1 cellular context compared by ENCODE assay signal in the genomic region with DNA sequence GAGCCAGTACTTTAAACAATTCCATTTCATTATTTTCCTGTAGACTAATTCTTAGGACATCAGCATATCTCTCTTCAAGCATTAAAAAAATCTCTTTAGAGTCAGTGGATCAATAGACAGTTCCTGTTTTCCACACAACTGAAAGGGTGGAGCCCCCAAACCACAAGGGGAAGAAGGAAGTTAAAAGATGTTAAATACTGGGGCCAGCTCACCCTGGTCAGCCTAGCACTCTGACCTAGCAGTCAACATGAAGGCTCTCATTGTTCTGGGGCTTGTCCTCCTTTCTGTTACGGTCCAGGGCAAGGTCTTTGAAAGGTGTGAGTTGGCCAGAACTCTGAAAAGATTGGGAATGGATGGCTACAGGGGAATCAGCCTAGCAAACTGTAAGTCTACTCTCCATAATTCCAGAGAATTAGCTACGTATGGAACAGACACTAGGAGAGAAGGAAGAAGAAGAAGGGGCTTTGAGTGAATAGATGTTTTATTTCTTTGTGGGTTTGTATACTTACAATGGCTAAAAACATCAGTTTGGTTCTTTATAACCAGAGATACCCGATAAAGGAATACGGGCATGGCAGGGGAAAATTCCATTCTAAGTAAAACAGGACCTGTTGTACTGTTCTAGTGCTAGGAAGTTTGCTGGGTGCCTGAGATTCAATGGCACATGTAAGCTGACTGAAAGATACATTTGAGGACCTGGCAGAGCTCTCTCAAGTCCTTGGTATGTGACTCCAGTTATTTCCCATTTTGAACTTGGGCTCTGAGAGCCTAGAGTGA.
TF ChIP-seq lines count a peak whose summit lies in the region.

A gene (plus strand): TSS at position 220 of the 777 bp plus-strand sequence. CDS start 28 bp downstream, at position 248.

TF ChIP-seq in K562, 482 proteins besides CTCF, POLR2A, EP300 and RAD21:
- TF ChIP-seq CXXC5 (CRISPR knock-in tag; IDR thresholded peaks at IDR 0.05): no peak
- TF ChIP-seq MTA3 (IDR thresholded peaks at IDR 0.05; ENCODE audit: borderline replicate concordance): 0 out of 2 replicates have a peak, but pooled peaks have one; percentile 33
- no peak for TF ChIP-seq PTBP1 (IDR thresholded peaks at IDR 0.05; ENCODE audit: low read depth, low read length)
- TF ChIP-seq, protein P1, sequence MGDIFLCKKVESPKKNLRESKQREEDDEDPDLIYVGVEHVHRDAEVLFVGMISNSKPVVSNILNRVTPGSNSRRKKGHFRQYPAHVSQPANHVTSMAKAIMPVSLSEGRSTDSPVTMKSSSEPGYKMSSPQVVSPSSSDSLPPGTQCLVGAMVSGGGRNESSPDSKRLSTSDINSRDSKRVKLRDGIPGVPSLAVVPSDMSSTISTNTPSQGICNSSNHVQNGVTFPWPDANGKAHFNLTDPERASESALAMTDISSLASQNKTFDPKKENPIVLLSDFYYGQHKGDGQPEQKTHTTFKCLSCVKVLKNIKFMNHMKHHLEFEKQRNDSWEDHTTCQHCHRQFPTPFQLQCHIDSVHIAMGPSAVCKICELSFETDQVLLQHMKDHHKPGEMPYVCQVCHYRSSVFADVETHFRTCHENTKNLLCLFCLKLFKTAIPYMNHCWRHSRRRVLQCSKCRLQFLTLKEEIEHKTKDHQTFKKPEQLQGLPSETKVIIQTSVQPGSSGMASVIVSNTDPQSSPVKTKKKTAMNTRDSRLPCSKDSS (IDR thresholded peaks at IDR 0.05; ENCODE audit: low read depth, partially characterized antibody): no peak
- TF ChIP-seq TAF1 (IDR thresholded peaks at IDR 0.05; ENCODE audit: control insufficient read depth, extremely low read depth, insufficient read depth, low read length, severe bottlenecking): peak; percentile 19
- TF ChIP-seq RCOR1 (IDR thresholded peaks at IDR 0.05; ENCODE audit: borderline replicate concordance in 1 of 2, low read depth in 2 of 2, low read length in 2 of 2): 0 out of 4 replicates have a peak, but pooled peaks of 1 of the 2 experiments have one; percentile 51
- TF ChIP-seq SUPT5H (IDR thresholded peaks at IDR 0.05): no peak
- TF ChIP-seq KDM1A (IDR thresholded peaks at IDR 0.05): 0 out of 4 replicates have a peak, but pooled peaks of 1 of the 2 experiments have one; percentile 7
- TF ChIP-seq ZNF384 (IDR thresholded peaks at IDR 0.05; ENCODE audit: low read depth, low read length): peak; percentile 52
- TF ChIP-seq HDAC1 (IDR thresholded peaks at IDR 0.05): no peak
- TF ChIP-seq KDM5B (IDR thresholded peaks at IDR 0.05; ENCODE audit: insufficient replicate concordance, low read depth, low read length): peak; percentile 82
- peak; percentile 42; the same call in 1 of the 2 replicates for TF ChIP-seq ESRRA (IDR thresholded peaks at IDR 0.05; ENCODE audit: borderline replicate concordance, low read depth)
- peak in 1 of 2 experiments; percentile 36; a peak in 1 of 4 replicates for TF ChIP-seq MAZ (CRISPR knock-in tag; conservative IDR thresholded peaks at IDR 0.05 in 1 of 2, IDR thresholded peaks at IDR 0.05 in 1 of 2)
- peak; percentile 56; the same call in 1 of the 2 replicates for TF ChIP-seq PHF8 (IDR thresholded peaks at IDR 0.05; ENCODE audit: borderline replicate concordance, low read length)
- TF ChIP-seq TCF3 (CRISPR knock-in tag; IDR thresholded peaks at IDR 0.05): peak; percentile 11; the same call in 1 of the 2 replicates
- peak; percentile 48; the same call in 1 of the 2 replicates for TF ChIP-seq BRD4 (IDR thresholded peaks at IDR 0.05)
- TF ChIP-seq, protein P2, sequence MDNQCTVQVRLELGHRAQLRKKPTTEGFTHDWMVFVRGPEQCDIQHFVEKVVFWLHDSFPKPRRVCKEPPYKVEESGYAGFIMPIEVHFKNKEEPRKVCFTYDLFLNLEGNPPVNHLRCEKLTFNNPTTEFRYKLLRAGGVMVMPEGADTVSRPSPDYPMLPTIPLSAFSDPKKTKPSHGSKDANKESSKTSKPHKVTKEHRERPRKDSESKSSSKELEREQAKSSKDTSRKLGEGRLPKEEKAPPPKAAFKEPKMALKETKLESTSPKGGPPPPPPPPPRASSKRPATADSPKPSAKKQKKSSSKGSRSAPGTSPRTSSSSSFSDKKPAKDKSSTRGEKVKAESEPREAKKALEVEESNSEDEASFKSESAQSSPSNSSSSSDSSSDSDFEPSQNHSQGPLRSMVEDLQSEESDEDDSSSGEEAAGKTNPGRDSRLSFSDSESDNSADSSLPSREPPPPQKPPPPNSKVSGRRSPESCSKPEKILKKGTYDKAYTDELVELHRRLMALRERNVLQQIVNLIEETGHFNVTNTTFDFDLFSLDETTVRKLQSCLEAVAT (IDR thresholded peaks at IDR 0.05): no peak
- TF ChIP-seq, protein P3, sequence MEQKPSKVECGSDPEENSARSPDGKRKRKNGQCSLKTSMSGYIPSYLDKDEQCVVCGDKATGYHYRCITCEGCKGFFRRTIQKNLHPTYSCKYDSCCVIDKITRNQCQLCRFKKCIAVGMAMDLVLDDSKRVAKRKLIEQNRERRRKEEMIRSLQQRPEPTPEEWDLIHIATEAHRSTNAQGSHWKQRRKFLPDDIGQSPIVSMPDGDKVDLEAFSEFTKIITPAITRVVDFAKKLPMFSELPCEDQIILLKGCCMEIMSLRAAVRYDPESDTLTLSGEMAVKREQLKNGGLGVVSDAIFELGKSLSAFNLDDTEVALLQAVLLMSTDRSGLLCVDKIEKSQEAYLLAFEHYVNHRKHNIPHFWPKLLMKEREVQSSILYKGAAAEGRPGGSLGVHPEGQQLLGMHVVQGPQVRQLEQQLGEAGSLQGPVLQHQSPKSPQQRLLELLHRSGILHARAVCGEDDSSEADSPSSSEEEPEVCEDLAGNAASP (IDR thresholded peaks at IDR 0.05): no peak
- TF ChIP-seq LCOR (CRISPR knock-in tag; IDR thresholded peaks at IDR 0.05): 0 out of 2 replicates have a peak, but pooled peaks have one; percentile 42
- 0 out of 2 replicates have a peak, but pooled peaks have one; percentile 20 for TF ChIP-seq EP400 (IDR thresholded peaks at IDR 0.05)
- no peak for TF ChIP-seq TAL1 (IDR thresholded peaks at IDR 0.05)
- no peak for TF ChIP-seq CBX5 (IDR thresholded peaks at IDR 0.05; ENCODE audit: borderline replicate concordance, low read depth)
- TF ChIP-seq TAF7 (tag; IDR thresholded peaks at IDR 0.05): no peak
- TF ChIP-seq HNRNPUL1 (IDR thresholded peaks at IDR 0.05; ENCODE audit: low read length): no peak
- no peak for TF ChIP-seq ZNF830 (CRISPR knock-in tag; IDR thresholded peaks at IDR 0.05)
- TF ChIP-seq L3MBTL2 (IDR thresholded peaks at IDR 0.05): peak; percentile 60; the same call in 1 of the 2 replicates
- 0 out of 2 replicates have a peak, but pooled peaks have one; percentile 36 for TF ChIP-seq ZNF766 (CRISPR knock-in tag; conservative IDR thresholded peaks at IDR 0.05)
- TF ChIP-seq, protein P4, sequence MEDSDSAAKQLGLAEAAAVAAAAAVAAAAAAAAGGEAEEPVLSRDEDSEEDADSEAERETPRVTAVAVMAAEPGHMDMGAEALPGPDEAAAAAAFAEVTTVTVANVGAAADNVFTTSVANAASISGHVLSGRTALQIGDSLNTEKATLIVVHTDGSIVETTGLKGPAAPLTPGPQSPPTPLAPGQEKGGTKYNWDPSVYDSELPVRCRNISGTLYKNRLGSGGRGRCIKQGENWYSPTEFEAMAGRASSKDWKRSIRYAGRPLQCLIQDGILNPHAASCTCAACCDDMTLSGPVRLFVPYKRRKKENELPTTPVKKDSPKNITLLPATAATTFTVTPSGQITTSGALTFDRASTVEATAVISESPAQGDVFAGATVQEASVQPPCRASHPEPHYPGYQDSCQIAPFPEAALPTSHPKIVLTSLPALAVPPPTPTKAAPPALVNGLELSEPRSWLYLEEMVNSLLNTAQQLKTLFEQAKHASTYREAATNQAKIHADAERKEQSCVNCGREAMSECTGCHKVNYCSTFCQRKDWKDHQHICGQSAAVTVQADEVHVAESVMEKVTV (CRISPR knock-in tag; IDR thresholded peaks at IDR 0.05): no peak
- no peak for TF ChIP-seq ARID2 (IDR thresholded peaks at IDR 0.05)
- TF ChIP-seq, protein P5, sequence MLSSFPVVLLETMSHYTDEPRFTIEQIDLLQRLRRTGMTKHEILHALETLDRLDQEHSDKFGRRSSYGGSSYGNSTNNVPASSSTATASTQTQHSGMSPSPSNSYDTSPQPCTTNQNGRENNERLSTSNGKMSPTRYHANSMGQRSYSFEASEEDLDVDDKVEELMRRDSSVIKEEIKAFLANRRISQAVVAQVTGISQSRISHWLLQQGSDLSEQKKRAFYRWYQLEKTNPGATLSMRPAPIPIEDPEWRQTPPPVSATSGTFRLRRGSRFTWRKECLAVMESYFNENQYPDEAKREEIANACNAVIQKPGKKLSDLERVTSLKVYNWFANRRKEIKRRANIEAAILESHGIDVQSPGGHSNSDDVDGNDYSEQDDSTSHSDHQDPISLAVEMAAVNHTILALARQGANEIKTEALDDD (IDR thresholded peaks at IDR 0.05): peak; percentile 75
- peak; percentile 95 for TF ChIP-seq SPI1 (IDR thresholded peaks at IDR 0.05; ENCODE audit: borderline replicate concordance, low read depth, low read length)
- TF ChIP-seq, protein P6, sequence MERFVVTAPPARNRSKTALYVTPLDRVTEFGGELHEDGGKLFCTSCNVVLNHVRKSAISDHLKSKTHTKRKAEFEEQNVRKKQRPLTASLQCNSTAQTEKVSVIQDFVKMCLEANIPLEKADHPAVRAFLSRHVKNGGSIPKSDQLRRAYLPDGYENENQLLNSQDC (CRISPR knock-in tag; IDR thresholded peaks at IDR 0.05): no peak
- TF ChIP-seq RBM17 (IDR thresholded peaks at IDR 0.05; ENCODE audit: borderline replicate concordance, low read depth, low read length): no peak
- no peak for TF ChIP-seq RFX5 (IDR thresholded peaks at IDR 0.05; ENCODE audit: low read depth, low read length)
- TF ChIP-seq, protein P7, sequence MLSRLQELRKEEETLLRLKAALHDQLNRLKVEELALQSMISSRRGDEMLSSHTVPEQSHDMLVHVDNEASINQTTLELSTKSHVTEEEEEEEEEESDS (CRISPR knock-in tag; IDR thresholded peaks at IDR 0.05): no peak
- no peak for TF ChIP-seq PML (IDR thresholded peaks at IDR 0.05; ENCODE audit: low read length)
- 0 out of 2 replicates have a peak, but pooled peaks have one; percentile 24 for TF ChIP-seq POLR2H (tag; IDR thresholded peaks at IDR 0.05; ENCODE audit: low read depth)
- TF ChIP-seq GTF2E2 (tag; IDR thresholded peaks at IDR 0.05): 0 out of 2 replicates have a peak, but pooled peaks have one; percentile 32
- TF ChIP-seq TBP (optimal IDR thresholded peaks at IDR 0.05; ENCODE audit: low read depth, low read length): peak; percentile 34
- TF ChIP-seq, protein P8, sequence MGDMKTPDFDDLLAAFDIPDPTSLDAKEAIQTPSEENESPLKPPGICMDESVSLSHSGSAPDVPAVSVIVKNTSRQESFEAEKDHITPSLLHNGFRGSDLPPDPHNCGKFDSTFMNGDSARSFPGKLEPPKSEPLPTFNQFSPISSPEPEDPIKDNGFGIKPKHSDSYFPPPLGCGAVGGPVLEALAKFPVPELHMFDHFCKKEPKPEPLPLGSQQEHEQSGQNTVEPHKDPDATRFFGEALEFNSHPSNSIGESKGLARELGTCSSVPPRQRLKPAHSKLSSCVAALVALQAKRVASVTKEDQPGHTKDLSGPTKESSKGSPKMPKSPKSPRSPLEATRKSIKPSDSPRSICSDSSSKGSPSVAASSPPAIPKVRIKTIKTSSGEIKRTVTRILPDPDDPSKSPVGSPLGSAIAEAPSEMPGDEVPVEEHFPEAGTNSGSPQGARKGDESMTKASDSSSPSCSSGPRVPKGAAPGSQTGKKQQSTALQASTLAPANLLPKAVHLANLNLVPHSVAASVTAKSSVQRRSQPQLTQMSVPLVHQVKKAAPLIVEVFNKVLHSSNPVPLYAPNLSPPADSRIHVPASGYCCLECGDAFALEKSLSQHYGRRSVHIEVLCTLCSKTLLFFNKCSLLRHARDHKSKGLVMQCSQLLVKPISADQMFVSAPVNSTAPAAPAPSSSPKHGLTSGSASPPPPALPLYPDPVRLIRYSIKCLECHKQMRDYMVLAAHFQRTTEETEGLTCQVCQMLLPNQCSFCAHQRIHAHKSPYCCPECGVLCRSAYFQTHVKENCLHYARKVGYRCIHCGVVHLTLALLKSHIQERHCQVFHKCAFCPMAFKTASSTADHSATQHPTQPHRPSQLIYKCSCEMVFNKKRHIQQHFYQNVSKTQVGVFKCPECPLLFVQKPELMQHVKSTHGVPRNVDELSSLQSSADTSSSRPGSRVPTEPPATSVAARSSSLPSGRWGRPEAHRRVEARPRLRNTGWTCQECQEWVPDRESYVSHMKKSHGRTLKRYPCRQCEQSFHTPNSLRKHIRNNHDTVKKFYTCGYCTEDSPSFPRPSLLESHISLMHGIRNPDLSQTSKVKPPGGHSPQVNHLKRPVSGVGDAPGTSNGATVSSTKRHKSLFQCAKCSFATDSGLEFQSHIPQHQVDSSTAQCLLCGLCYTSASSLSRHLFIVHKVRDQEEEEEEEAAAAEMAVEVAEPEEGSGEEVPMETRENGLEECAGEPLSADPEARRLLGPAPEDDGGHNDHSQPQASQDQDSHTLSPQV (IDR thresholded peaks at IDR 0.05): 0 out of 2 replicates have a peak, but pooled peaks have one; percentile 46
- TF ChIP-seq GABPA (tag; conservative IDR thresholded peaks at IDR 0.05; ENCODE audit: low read depth): peak; percentile 52
- peak; percentile 64; the same call in 1 of the 2 replicates for TF ChIP-seq KAT7 (CRISPR knock-in tag; IDR thresholded peaks at IDR 0.05; ENCODE audit: borderline replicate concordance)
